Comparison of ENCODE assay signal across 8 cellular contexts in the genomic region with DNA sequence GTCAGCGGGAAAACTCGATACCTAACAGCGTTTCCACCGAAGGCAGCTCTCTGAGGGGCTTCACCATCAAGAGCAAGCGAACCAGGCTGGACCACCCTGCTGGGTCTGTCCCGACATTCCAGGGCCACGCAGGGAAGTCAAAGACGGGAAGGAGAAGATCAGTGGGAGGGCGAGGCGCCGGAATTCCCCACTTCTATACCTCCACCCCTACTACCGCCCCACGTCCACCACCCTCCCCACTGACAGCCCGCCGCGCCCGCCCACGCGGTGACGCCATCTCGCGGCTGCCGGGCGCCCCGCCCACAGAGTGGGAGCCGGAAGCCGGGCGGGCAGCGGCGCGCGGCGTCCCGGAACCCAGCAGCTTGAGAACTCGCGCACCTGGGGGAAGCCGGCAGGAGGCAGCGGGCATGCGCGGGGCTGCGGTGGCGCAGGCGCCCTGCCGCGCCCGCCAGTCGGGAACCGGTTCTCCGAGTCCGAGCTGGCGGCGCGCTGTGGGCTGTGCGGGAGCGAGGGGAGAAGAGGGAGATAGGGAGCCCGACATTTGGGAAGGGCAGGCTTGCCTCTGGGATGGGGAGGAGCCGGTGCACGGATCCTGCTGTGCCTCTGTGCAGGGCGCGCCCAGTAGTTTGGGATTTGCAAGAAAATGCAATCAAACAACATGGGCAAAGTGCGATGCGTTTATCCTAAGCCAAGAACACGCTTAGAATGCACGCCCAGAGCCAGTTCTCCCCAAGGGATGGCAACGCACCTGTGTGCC. TPM values are rescaled to one million over a fixed set of nuclear protein-coding genes. Genes with fewer than 3 reads are reported as not detected.
A peak's percentile ranks its signal among the peaks of the same experiment; 100 is the strongest.
DNase-seq lines count a peak whose midpoint lies in the region.

No MANE protein-coding gene starts in this region.

- H3K36me3 ChIP-seq in HAP-1 (replicated peaks), result no peaks in the 10 kb centered on the region
- no peaks in the 10 kb centered on the region for H3K36me3 ChIP-seq in MG63
- H3K36me3 ChIP-seq in SJCRH30, result no peaks in the 10 kb centered on the region
- H3K36me3 ChIP-seq in neuronal stem cell (replicated peaks in 1 of 2; ENCODE audit: control insufficient read depth in 2 of 2, insufficient read depth in 2 of 2, low read length in 2 of 2), result no peaks in the 10 kb centered on the region

- no peak overlapping the region for H2BK5ac ChIP-seq in neuronal stem cell (ENCODE audit: low read length)

- DNase-seq in GF-D8 (lab: John Stamatoyannopoulos, UW) (peak; percentile 64), HAP-1 (ENCODE audit: low spot score in 2 of 2) (peak; percentile 70 to 81), MG63 (peak; percentile 81), SJCRH30 (peak; percentile 84 to 89), foreskin melanocyte (peak; percentile 49), neuronal stem cell (ENCODE audit: low spot score) (peak; percentile 71), stromal cell of bone marrow (ENCODE audit: low read depth) (peak; percentile 69)
- peak; percentile 78 to 93 (median 85) for DNase-seq in activated naive CD4-positive, alpha-beta T cell (lab: John Stamatoyannopoulos, UW)

- no peak overlapping the region for H2BK12ac ChIP-seq in neuronal stem cell (ENCODE audit: low read length)

- H3K9me3 ChIP-seq in HAP-1 (no peaks in the 10 kb centered on the region), MG63 (no peaks in the 10 kb centered on the region), SJCRH30 (replicated peaks) (no peaks in the 10 kb centered on the region), neuronal stem cell (replicated peaks in 1 of 2; ENCODE audit: control insufficient read depth in 2 of 2, insufficient read depth in 1 of 2, low read depth in 1 of 2, low read length in 2 of 2) (no peaks in the 10 kb centered on the region)

- peak overlapping the region; percentile 96 for H3K18ac ChIP-seq in neuronal stem cell (ENCODE audit: low read length)

- H3K4me3 ChIP-seq in HAP-1 (peak overlapping the region; percentile 55), MG63 (peak overlapping the region; percentile 67), SJCRH30 (peak overlapping the region; percentile 92), neuronal stem cell (ENCODE audit: low read length in 2 of 2) (peak overlapping the region; percentile 62 to 87)

- H3K23ac ChIP-seq in neuronal stem cell (ENCODE audit: low read depth, low read length, poor library complexity), result peak overlapping the region; percentile 47

- peak overlapping the region; percentile 72 for H2BK15ac ChIP-seq in neuronal stem cell (ENCODE audit: low read length)

- H3K9ac ChIP-seq in neuronal stem cell (ENCODE audit: low read depth, low read length, poor library complexity), result peak overlapping the region; percentile 83

- H3K79me1 ChIP-seq in neuronal stem cell (ENCODE audit: low read depth, low read length), result peaks cover 4% of the 10 kb centered on the region

- H4K91ac ChIP-seq in neuronal stem cell (ENCODE audit: low read depth, low read length, poor library complexity), result no peak overlapping the region

- peak overlapping the region; percentile 53 for H2AK5ac ChIP-seq in neuronal stem cell (ENCODE audit: low read depth, low read length)

- H3K27ac ChIP-seq in SJCRH30, result peak overlapping the region; percentile 18; the same call in 1 of the 2 replicates
- peak overlapping the region; percentile 11 for H3K27ac ChIP-seq in neuronal stem cell (replicated peaks; ENCODE audit: low read length)

- H2AFZ ChIP-seq in neuronal stem cell (ENCODE audit: low read length), result peak overlapping the region; percentile 97

- WGBS in neuronal stem cell (ENCODE audit: extremely low coverage in 2 of 2, insufficient read length in 2 of 2, insufficient replicate concordance in 1 of 2), 2 donors, result no CpG with 5 or more reads among the region's 65 CpGs

- H3K4me2 ChIP-seq in neuronal stem cell (ENCODE audit: insufficient read depth, low read length, poor library complexity, severe bottlenecking), result peak overlapping the region; percentile 82

- H2BK120ac ChIP-seq in neuronal stem cell (ENCODE audit: low read depth, low read length), result peak overlapping the region; percentile 53

- H3K4me1 ChIP-seq in HAP-1 (peaks cover 11% of the 10 kb centered on the region), SJCRH30 (peaks cover 11% of the 10 kb centered on the region), neuronal stem cell (ENCODE audit: control insufficient read depth in 2 of 2, insufficient read depth in 1 of 2, low read depth in 1 of 2, low read length in 2 of 2) (peaks cover 4 to 13% of the 10 kb centered on the region in 2 donors)

- H3K4ac ChIP-seq in neuronal stem cell (ENCODE audit: low read length), result no peak overlapping the region

- H3K27me3 ChIP-seq in HAP-1 (ENCODE audit: low read depth), result no peaks in the 10 kb centered on the region
- H3K27me3 ChIP-seq in MG63, result no peaks in the 10 kb centered on the region
- no peaks in the 10 kb centered on the region for H3K27me3 ChIP-seq in SJCRH30
- no peaks in the 10 kb centered on the region for H3K27me3 ChIP-seq in neuronal stem cell (ENCODE audit: control insufficient read depth in 3 of 3, insufficient read depth in 3 of 3, low read depth in 1 of 3, low read length in 3 of 3)

- in situ Hi-C loops in HAP-1 (cut with MboI; ENCODE audit: low sequenced_read_pairs), result no loop called here

- peak overlapping the region; percentile 87 for H3K14ac ChIP-seq in neuronal stem cell (ENCODE audit: low read length)

- H4K8ac ChIP-seq in neuronal stem cell (ENCODE audit: low read depth, low read length), result no peak overlapping the region

RNA-seq across cellular contexts. Expression of gene STIM2, which starts 3.2 kb away (rescaled TPM):
- 15.7 and 19.7 TPM in 2 replicates for total RNA-seq in MG63 (2014; rRNA removed; shearing (Covaris generic); ENCODE audit: low replicate concordance)
- 25.7 and 33.7 TPM in 2 replicates for total RNA-seq in SJCRH30 (2014; rRNA removed; shearing (Covaris generic))
- 23.4 TPM for polyA plus RNA-seq in neuronal stem cell (2013, experiment 1 of 2)
- polyA plus RNA-seq in neuronal stem cell (2013, experiment 2 of 2), result 23.3 TPM

Comparison
In these comparisons a context has a peak if more than half of its experiments do, and no peak if none do; other contexts are left out.
1. Peak in every context shown above with its lines: DNase-seq, H3K4me3 ChIP-seq and H3K27ac ChIP-seq.